11 cellular contexts compared by ENCODE assay signal in the genomic region with DNA sequence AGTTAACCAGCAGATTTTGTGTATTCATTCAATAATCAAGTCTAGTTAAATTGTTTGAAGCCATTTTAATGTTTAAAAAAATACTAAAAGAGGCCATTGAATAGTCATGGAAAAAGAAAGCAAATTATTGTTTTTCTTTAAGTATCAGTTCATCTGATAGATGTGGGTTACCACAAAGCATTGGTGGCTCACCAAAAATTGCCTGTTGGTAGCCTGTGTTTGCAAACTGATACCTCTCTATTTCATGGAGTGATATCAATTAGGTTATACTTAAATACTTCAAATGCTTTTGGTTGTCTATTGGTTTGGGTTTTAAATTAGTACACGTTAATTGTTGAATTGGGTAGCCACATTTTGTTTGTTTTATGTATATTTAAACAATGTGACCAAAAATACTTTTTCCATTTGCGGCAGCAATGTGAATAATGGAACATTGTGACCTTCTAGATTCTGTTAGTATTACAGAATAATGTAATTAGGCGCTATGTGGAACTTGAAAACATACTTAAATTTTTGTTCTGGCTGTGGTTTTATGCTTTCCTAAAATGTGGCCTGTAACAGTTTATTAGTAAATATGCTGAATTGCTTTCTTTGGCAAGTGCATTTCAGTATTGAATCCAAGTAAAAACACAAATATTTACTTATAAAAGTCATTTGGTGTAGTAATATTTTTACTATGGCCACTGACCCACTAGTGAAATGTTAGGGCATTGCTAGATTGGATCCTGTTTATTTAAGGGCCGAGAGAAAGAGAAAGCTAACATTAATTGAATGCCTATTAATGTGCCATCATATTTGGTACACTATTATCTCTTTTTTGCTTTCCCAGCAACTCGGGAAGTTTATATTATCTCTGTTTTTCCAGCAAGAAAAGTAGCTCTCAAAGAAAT. TPM values are rescaled to one million over a fixed set of nuclear protein-coding genes. Genes with fewer than 3 reads are reported as not detected.
DNase-seq lines count a peak whose midpoint lies in the region; ATAC-seq and TF ChIP-seq lines count a peak whose summit lies in the region.
"Had no signal": no experiment of that assay in that cellular context is flagged by ENCODE, and none has a peak within 500 bp of the region (broad histone marks: within the 10 kb centered on the region; RNA-seq: fewer than 3 reads in every experiment).

No MANE protein-coding gene starts in this region.

- no peak for TF ChIP-seq CTCF in AG10803 (conservative IDR thresholded peaks at IDR 0.05; ENCODE audit: low read length)

- peaks cover 35% of the 10 kb centered on the region for H3K4me1 Mint-ChIP-seq in activated naive CD8-positive, alpha-beta T cell treated with anti-CD3 and anti-CD28 coated beads, Interleukin-2, amount 10 ng/mL, durations not matched to agents 7 days and 5 days
- H3K4me1 Mint-ChIP-seq in naive thymus-derived CD4-positive, alpha-beta T cell: peaks cover 33 to 80% (median 69%) of the 10 kb centered on the region in 7 donors

- no peak overlapping the region for H3K4me3 ChIP-seq in AG10803 (ENCODE audit: low read length)
- H3K4me3 ChIP-seq in naive thymus-derived CD4-positive, alpha-beta T cell (ENCODE audit: low read length): no peak overlapping the region

- intact Hi-C loops in naive thymus-derived CD4-positive, alpha-beta T cell (cut with micrococcal nuclease): loop anchor here (1.0 kb wide), 1 partner anchor 10 kb away; no protein-coding TSS in a partner anchor

- no peaks in the 10 kb centered on the region for H3K36me3 ChIP-seq in naive thymus-derived CD4-positive, alpha-beta T cell (ENCODE audit: control insufficient read depth in 2 of 3, insufficient read depth in 3 of 3, low read length in 3 of 3)

- H3K27ac ChIP-seq in naive thymus-derived CD4-positive, alpha-beta T cell (ENCODE audit: low read depth, low read length): no peak overlapping the region

- H3K4me1 ChIP-seq in naive thymus-derived CD4-positive, alpha-beta T cell (ENCODE audit: control insufficient read depth in 2 of 2, insufficient read depth in 2 of 2, low read length in 2 of 2): peaks cover 33 to 49% of the 10 kb centered on the region in 2 donors

- H3K9me3 Mint-ChIP-seq in activated naive CD8-positive, alpha-beta T cell treated with anti-CD3 and anti-CD28 coated beads, Interleukin-2, amount 10 ng/mL, durations not matched to agents 7 days and 5 days: no peaks in the 10 kb centered on the region
- H3K9me3 Mint-ChIP-seq in naive thymus-derived CD4-positive, alpha-beta T cell: peaks cover 0 to 1% (median 0%) of the 10 kb centered on the region in 11 donors

- no peaks in the 10 kb centered on the region for H3K27me3 ChIP-seq in naive thymus-derived CD4-positive, alpha-beta T cell (ENCODE audit: control insufficient read depth in 2 of 2, insufficient read depth in 2 of 2, low read length in 2 of 2)

- H3K27me3 Mint-ChIP-seq in activated naive CD8-positive, alpha-beta T cell treated with anti-CD3 and anti-CD28 coated beads, Interleukin-2, amount 10 ng/mL, durations not matched to agents 7 days and 5 days: no peaks in the 10 kb centered on the region
- no peaks in the 10 kb centered on the region for H3K27me3 Mint-ChIP-seq in naive thymus-derived CD4-positive, alpha-beta T cell

- H3K27ac Mint-ChIP-seq in activated naive CD8-positive, alpha-beta T cell treated with anti-CD3 and anti-CD28 coated beads, Interleukin-2, amount 10 ng/mL, durations not matched to agents 7 days and 5 days: peak overlapping the region; percentile 76
- H3K27ac Mint-ChIP-seq in naive thymus-derived CD4-positive, alpha-beta T cell: peak overlapping the region; percentile 15 to 79 (median 63)

- POLR2A ChIA-PET in activated naive CD8-positive, alpha-beta T cell treated with anti-CD3 and anti-CD28 coated beads, Interleukin-2, amount 10 ng/mL, durations not matched to agents 7 days and 5 days (lab: Charles Lee): interaction anchor here (0.7 to 2.3 kb wide), 3 partner anchors 10 to 36 kb away, joined by 3 to 13 read pairs (median 5); a partner anchor contains a TSS
- POLR2A ChIA-PET in naive thymus-derived CD4-positive, alpha-beta T cell (lab: Charles Lee): interaction anchor here (0.6 to 13.2 kb wide), 4 partner anchors 9 to 286 kb away, joined by 3 to 88 read pairs (median 3); a partner anchor contains a TSS

- H3K36me3 Mint-ChIP-seq in activated naive CD8-positive, alpha-beta T cell treated with anti-CD3 and anti-CD28 coated beads, Interleukin-2, amount 10 ng/mL, durations not matched to agents 7 days and 5 days: peaks cover 21% of the 10 kb centered on the region
- H3K36me3 Mint-ChIP-seq in naive thymus-derived CD4-positive, alpha-beta T cell: peaks cover 1 to 34% (median 18%) of the 10 kb centered on the region in 5 donors

- H3K9me3 ChIP-seq in naive thymus-derived CD4-positive, alpha-beta T cell (ENCODE audit: control insufficient read depth in 2 of 3, low read length in 3 of 3): no peaks in the 10 kb centered on the region

- H3K4me3 Mint-ChIP-seq in activated naive CD8-positive, alpha-beta T cell treated with anti-CD3 and anti-CD28 coated beads, Interleukin-2, amount 10 ng/mL, durations not matched to agents 7 days and 5 days: peak overlapping the region; percentile 35
- peak overlapping the region; percentile 27 to 78 (median 57) for H3K4me3 Mint-ChIP-seq in naive thymus-derived CD4-positive, alpha-beta T cell

- peak; percentile 62 for ATAC-seq in activated naive CD8-positive, alpha-beta T cell treated with anti-CD3 and anti-CD28 coated beads, Interleukin-2, amount 10 ng/mL, durations not matched to agents 7 days and 5 days (ENCODE audit: low read depth)
- ATAC-seq in naive thymus-derived CD4-positive, alpha-beta T cell: peak; percentile 80
- ATAC-seq in GM21529 (IDR thresholded peaks at IDR 0.05; ENCODE audit: unreplicated experiment) (no peak), HG03135 (IDR thresholded peaks at IDR 0.05; ENCODE audit: unreplicated experiment) (no peak)

- DNase-seq in AG10803 (ENCODE audit: low read depth) (peak; percentile 52), T follicular helper cell (ENCODE audit: low read depth) (peak; percentile 70), kidney tubule cell (ENCODE audit: low spot score) (no peak), GDM1 (lab: John Stamatoyannopoulos, UW) (no peak)
- no peak for DNase-seq in activated naive CD8-positive, alpha-beta T cell treated with anti-CD3 and anti-CD28 coated beads, Interleukin-2, amount 10 ng/mL, durations not matched to agents 7 days and 5 days
- DNase-seq in naive thymus-derived CD4-positive, alpha-beta T cell: peak in 8 of 9 donors; percentile 41 to 71 (median 53)
- DNase-seq: NCI-H1092 treated with DMSO at 0.1 percent for 48 hours, Right ventricle myocardium superior had no signal

- CTCF ChIA-PET in naive thymus-derived CD4-positive, alpha-beta T cell (lab: Charles Lee): interaction anchor here (0.8 to 1.0 kb wide), 2 partner anchors 9 to 47 kb away, joined by 3 read pairs; no protein-coding TSS in a partner anchor

RNA-seq across cellular contexts. Expression of gene NBL1, which starts 37.0 kb away (rescaled TPM):
- 10 to 100 TPM; 35.3 to 36.0 TPM for total RNA-seq in activated naive CD8-positive, alpha-beta T cell treated with anti-CD3 and anti-CD28 coated beads, Interleukin-2, amount 10 ng/mL, durations not matched to agents 7 days and 5 days
- 10 to 100 TPM; 20.7 to 36.1 (median 22.8) TPM for total RNA-seq in naive thymus-derived CD4-positive, alpha-beta T cell
- polyA plus RNA-seq in naive thymus-derived CD4-positive, alpha-beta T cell: 1 to 10 TPM; 2.5 to 4.0 TPM

RNA-seq across cellular contexts. Expression of gene HTR6, which starts 57.6 kb away (rescaled TPM):
- under 1 TPM in 1 of 2 experiments, not detected in 1; 0.14 TPM for total RNA-seq in activated naive CD8-positive, alpha-beta T cell treated with anti-CD3 and anti-CD28 coated beads, Interleukin-2, amount 10 ng/mL, durations not matched to agents 7 days and 5 days
- under 1 TPM in 2 of 5 experiments, not detected in 3; 0.40 to 0.54 TPM for total RNA-seq in naive thymus-derived CD4-positive, alpha-beta T cell
- under 1 TPM; 0.13 to 0.92 TPM for polyA plus RNA-seq in naive thymus-derived CD4-positive, alpha-beta T cell
- total RNA-seq: bronchial epithelial cell, Right ventricle myocardium superior had no signal

Comparison
In these comparisons a context has a peak if more than half of its experiments do, and no peak if none do; other contexts are left out.
1. DNase-seq: peak in AG10803 (single experiment), T follicular helper cell (single experiment) and naive thymus-derived CD4-positive, alpha-beta T cell (8 of 9); none in activated naive CD8-positive, alpha-beta T cell treated with anti-CD3 and anti-CD28 coated beads, Interleukin-2, amount 10 ng/mL, durations not matched to agents 7 days and 5 days (single experiment), kidney tubule cell (single experiment) and GDM1 (single experiment).
2. ATAC-seq: peak in activated naive CD8-positive, alpha-beta T cell treated with anti-CD3 and anti-CD28 coated beads, Interleukin-2, amount 10 ng/mL, durations not matched to agents 7 days and 5 days (single experiment) and naive thymus-derived CD4-positive, alpha-beta T cell (single experiment); none in GM21529 (single experiment) and HG03135 (single experiment).